In genomic region chr9:80586786-80587185, GRCh38 we compare ENCODE assay signal across 21 cellular contexts.
DNase-seq lines count a peak whose midpoint lies in the region; ATAC-seq and TF ChIP-seq lines count a peak whose summit lies in the region.
"Had no signal": no experiment of that assay in that cellular context is flagged by ENCODE, and none has a peak within 500 bp of the region (broad histone marks: within the 10 kb centered on the region; RNA-seq: fewer than 3 reads in every experiment).

No MANE protein-coding gene starts in this region.

- H3K27ac Mint-ChIP-seq in nephron: peak overlapping the region; percentile 52 to 61 (median 60)
- H3K27ac Mint-ChIP-seq in activated T-helper 17 cell treated with anti-CD3 and anti-CD28 coated beads, Interleukin-2, amount 50 U/mL, for 72 hours: no peak overlapping the region
- H3K27ac Mint-ChIP-seq: CD4-positive, CD25-positive, alpha-beta regulatory T cell; CD8-positive, alpha-beta memory T cell; GM23338; IgD-negative memory B cell had no signal

- H3K27ac ChIP-seq in A673 (ENCODE audit: low read depth, low read length, poor library complexity, severe bottlenecking): no peak overlapping the region

- H3K9me3 Mint-ChIP-seq in nephron: no peaks in the 10 kb centered on the region
- peaks cover 10% of the 10 kb centered on the region for H3K9me3 Mint-ChIP-seq in activated T-helper 17 cell treated with anti-CD3 and anti-CD28 coated beads, Interleukin-2, amount 50 U/mL, for 72 hours
- H3K9me3 Mint-ChIP-seq: GM23338, H9 had no signal

- CTCF ChIA-PET in A673 (lab: Charles Lee): no interaction called here

- H3K36me3 Mint-ChIP-seq in nephron (ENCODE audit: low read depth): no peaks in the 10 kb centered on the region
- H3K36me3 Mint-ChIP-seq in activated T-helper 17 cell treated with anti-CD3 and anti-CD28 coated beads, Interleukin-2, amount 50 U/mL, for 72 hours (ENCODE audit: low read depth): no peaks in the 10 kb centered on the region
- H3K36me3 Mint-ChIP-seq: CD4-positive, CD25-positive, alpha-beta regulatory T cell; CD8-positive, alpha-beta memory T cell; IgD-negative memory B cell had no signal

- H3K36me3 ChIP-seq in A673 (ENCODE audit: insufficient read depth, low read length, poor library complexity, severe bottlenecking): no peaks in the 10 kb centered on the region
- H3K36me3 ChIP-seq: BE2C had no signal

- H3K9me3 ChIP-seq in A673 (ENCODE audit: low read depth, low read length, poor library complexity, severe bottlenecking): no peaks in the 10 kb centered on the region
- H3K9me3 ChIP-seq: BE2C had no signal

- peaks cover 33% of the 10 kb centered on the region for H3K4me1 ChIP-seq in A673 (ENCODE audit: insufficient read depth, low read length, poor library complexity, severe bottlenecking)

- no TSS peak for BruUV-seq in A673 (replicated peaks; lab: Mats Ljungman, UMichigan)

- no peak for ATAC-seq in activated T-helper 17 cell treated with anti-CD3 and anti-CD28 coated beads, Interleukin-2, amount 50 U/mL, for 72 hours (replicated peaks)
- no peak for ATAC-seq in GM18907 (IDR thresholded peaks at IDR 0.05; ENCODE audit: unreplicated experiment)
- no peak for ATAC-seq in GM21825 (IDR thresholded peaks at IDR 0.05; ENCODE audit: unreplicated experiment)
- ATAC-seq: GM12878, GM23338, HepG2 had no signal

- DNase-seq in A673 (ENCODE audit: low spot score) (peak; percentile 82), NCI-H2171 (lab: John Stamatoyannopoulos, UW) (peak; percentile 39), SK-N-DZ (ENCODE audit: low spot score) (peak; percentile 40), GM20000 (ENCODE audit: low spot score) (no peak)
- DNase-seq: 8988T; BE2C; C1 segment of cervical spinal cord; CD4-positive, CD25-positive, alpha-beta regulatory T cell; CD8-positive, alpha-beta memory T cell; COR-L47; DMS79 treated with DMSO at 0.1 percent for 48 hours; H9; KBM-7 had no signal

- H3K4me3 ChIP-seq in A673 (ENCODE audit: low read depth, low read length, poor library complexity, severe bottlenecking): no peak overlapping the region
- H3K4me3 ChIP-seq: GM12878, GM23338 had no signal

- no peaks in the 10 kb centered on the region for H3K27me3 ChIP-seq in A673 (replicated peaks; ENCODE audit: insufficient read depth, low read depth, low read length, poor library complexity)
- H3K27me3 ChIP-seq: BE2C had no signal

- intact Hi-C loops in A673 (cut with micrococcal nuclease; ENCODE audit: unreplicated experiment): loop anchor here (5.0 kb wide), 1 partner anchor 139 kb away; no protein-coding TSS in a partner anchor

- H3K4me3 Mint-ChIP-seq in nephron: no peak overlapping the region
- no peak overlapping the region for H3K4me3 Mint-ChIP-seq in activated T-helper 17 cell treated with anti-CD3 and anti-CD28 coated beads, Interleukin-2, amount 50 U/mL, for 72 hours
- H3K4me3 Mint-ChIP-seq: CD4-positive, CD25-positive, alpha-beta regulatory T cell; CD8-positive, alpha-beta memory T cell; GM23338; H9; IgD-negative memory B cell had no signal

- H3K4me1 Mint-ChIP-seq in nephron: no peaks in the 10 kb centered on the region
- H3K4me1 Mint-ChIP-seq in activated T-helper 17 cell treated with anti-CD3 and anti-CD28 coated beads, Interleukin-2, amount 50 U/mL, for 72 hours: no peaks in the 10 kb centered on the region
- H3K4me1 Mint-ChIP-seq: CD4-positive, CD25-positive, alpha-beta regulatory T cell; CD8-positive, alpha-beta memory T cell had no signal

- POLR2A ChIA-PET in A673 (lab: Charles Lee; ENCODE audit: low non-redundant PET): interaction anchor here (0.6 kb wide), 1 partner anchor 1808 kb away, joined by 3 read pairs; no protein-coding TSS in a partner anchor

- TF ChIP-seq CTCF in A673 (conservative IDR thresholded peaks at IDR 0.05; ENCODE audit: low read depth, low read length) (no peak), nephron (IDR thresholded peaks at IDR 0.05; ENCODE audit: unreplicated experiment in 3 of 3) (no peak), GM20000 (IDR thresholded peaks at IDR 0.05; ENCODE audit: extremely low read depth, missing control alignments) (no peak)

- H3K27me3 Mint-ChIP-seq in nephron (ENCODE audit: low read depth): peaks cover 4% of the 10 kb centered on the region
- H3K27me3 Mint-ChIP-seq in activated T-helper 17 cell treated with anti-CD3 and anti-CD28 coated beads, Interleukin-2, amount 50 U/mL, for 72 hours: no peaks in the 10 kb centered on the region
- H3K27me3 Mint-ChIP-seq: CD4-positive, CD25-positive, alpha-beta regulatory T cell; CD8-positive, alpha-beta memory T cell; IgD-negative memory B cell had no signal
